Comparison of ENCODE assay signal across 20 cellular contexts in genomic region chr11:86623736-86624135, GRCh38.
"Had no signal": no experiment of that assay in that cellular context is flagged by ENCODE, and none has a peak within 500 bp of the region (broad histone marks: within the 10 kb centered on the region; RNA-seq: fewer than 3 reads in every experiment).

No MANE protein-coding gene starts in this region.

- H3K9me3 Mint-ChIP-seq: activated B cell treated with CpG ODN at 0.5 μM for 24 hours had no signal

- H3K36me3 Mint-ChIP-seq: memory B cell had no signal

- H3K27ac ChIP-seq: prostate gland, spleen, suprapubic skin, upper lobe of left lung had no signal

- H3K4me1 Mint-ChIP-seq: activated B cell treated with CpG ODN at 0.5 μM for 24 hours, memory B cell had no signal

- H3K4me1 ChIP-seq: prostate gland, spleen had no signal

- H3K27ac Mint-ChIP-seq: activated B cell treated with CpG ODN at 0.5 μM for 24 hours; activated CD8-positive, alpha-beta T cell treated with anti-CD3 and anti-CD28 coated beads for 36 hours; activated naive CD4-positive, alpha-beta T cell treated with anti-CD3 and anti-CD28 coated beads, Interleukin-2, amount 50 U/mL, for 72 hours; memory B cell; stimulated activated naive CD8-positive, alpha-beta T cell treated with anti-CD3 and anti-CD28 coated beads, Interleukin-15, Interleukin-2, amounts not matched to agents 100 ng/mL and 50 ng/mL, for 24 hours; T-helper 2 cell treated with Interferon-gamma antibody and Interleukin-4, amounts not matched to agents 5 μg/mL and 100 μg/mL, for 36 hours had no signal

- H3K4me3 Mint-ChIP-seq: activated B cell treated with CpG ODN at 0.5 μM for 24 hours; activated CD8-positive, alpha-beta T cell treated with anti-CD3 and anti-CD28 coated beads for 36 hours; activated T-cell treated with anti-CD3 and anti-CD28 coated beads, Interleukin-2, amount 50 U/mL, for 4 hours; memory B cell; nephron; stimulated activated naive CD8-positive, alpha-beta T cell treated with anti-CD3 and anti-CD28 coated beads, Interleukin-15, Interleukin-2, amounts not matched to agents 100 ng/mL and 50 ng/mL, for 24 hours; T-helper 2 cell treated with Interferon-gamma antibody and Interleukin-4, amounts not matched to agents 5 μg/mL and 100 μg/mL, for 36 hours had no signal

- H3K27me3 ChIP-seq: spleen, suprapubic skin, upper lobe of left lung had no signal

- ATAC-seq: activated CD8-positive, alpha-beta T cell treated with anti-CD3 and anti-CD28 coated beads for 36 hours; activated naive CD4-positive, alpha-beta T cell treated with anti-CD3 and anti-CD28 coated beads, Interleukin-2, amount 50 U/mL, for 72 hours; activated T-cell treated with anti-CD3 and anti-CD28 coated beads, Interleukin-2, amount 50 U/mL, for 4 hours; left lobe of liver; sciatic nerve had no signal

- H3K9me3 ChIP-seq: prostate gland, suprapubic skin, upper lobe of left lung had no signal

- H3K4me3 ChIP-seq: coronary artery, prostate gland, spleen, suprapubic skin, upper lobe of left lung had no signal

- DNase-seq: activated B cell treated with CpG ODN at 0.5 μM for 24 hours; activated CD4-positive, alpha-beta T cell treated with anti-CD3 and anti-CD28 coated beads for 48 hours; activated CD8-positive, alpha-beta T cell treated with anti-CD3 and anti-CD28 coated beads for 36 hours; activated effector memory CD4-positive, alpha-beta T cell treated with Interleukin-2 at 50 U/mL for 16 hours; activated T-cell treated with anti-CD3 and anti-CD28 coated beads, Interleukin-2, amount 50 U/mL, for 4 hours; central memory CD4-positive, alpha-beta T cell; head of caudate nucleus; occipital lobe; spleen; upper lobe of left lung had no signal
